23 cellular contexts compared by ENCODE assay signal in genomic region chr11:7299393-7299792, GRCh38. TPM values are rescaled to one million over a fixed set of nuclear protein-coding genes. Genes with fewer than 3 reads are reported as not detected.
DNase-seq lines count a peak whose midpoint lies in the region; ATAC-seq and TF ChIP-seq lines count a peak whose summit lies in the region.
"Had no signal": no experiment of that assay in that cellular context is flagged by ENCODE, and none has a peak within 500 bp of the region (broad histone marks: within the 10 kb centered on the region; RNA-seq: fewer than 3 reads in every experiment).

No MANE protein-coding gene starts in this region.

- H3K4me3 ChIP-seq in DOHH2 (ENCODE audit: low read length), result no peak overlapping the region
- H3K4me3 ChIP-seq in HCT116 (replicated peaks in 1 of 2; ENCODE audit: low read depth in 1 of 2, low read length in 2 of 2), result no peak overlapping the region
- H3K4me3 ChIP-seq in PC-3 (ENCODE audit: low read length), result no peak overlapping the region
- H3K4me3 ChIP-seq in dorsolateral prefrontal cortex, result no peak overlapping the region
- H3K4me3 ChIP-seq in sigmoid colon, result no peak overlapping the region
- H3K4me3 ChIP-seq: A549, K562 had no signal

- TF ChIP-seq RAD21 in HCT116 (IDR thresholded peaks at IDR 0.05; ENCODE audit: low read depth), result no peak

- H3K79me2 ChIP-seq in DOHH2 (ENCODE audit: control insufficient read depth, low read length) (no peaks in the 10 kb centered on the region), HCT116 (ENCODE audit: insufficient read depth, low read length) (no peaks in the 10 kb centered on the region), PC-3 (ENCODE audit: low read length) (no peaks in the 10 kb centered on the region)

- TF ChIP-seq EP300 in sigmoid colon (IDR thresholded peaks at IDR 0.05), result no peak

- no peak for DNase-seq in HCT116 (ENCODE audit: low read depth, low spot score)
- no peak for DNase-seq in PC-3
- no peak for DNase-seq in dorsolateral prefrontal cortex
- no peak for DNase-seq in sigmoid colon
- no peak for DNase-seq in HPDE6-E6E7 (ENCODE audit: extremely low spot score)
- DNase-seq: C1 segment of cervical spinal cord; CD8-positive, alpha-beta memory T cell; DMS 273 treated with DMSO at 0.1 percent for 48 hours; DMS79; GOT3; Kasumi-1; NCI-H2029 treated with DMSO at 0.1 percent for 48 hours; NCI-H2227 treated with DMSO at 0.1 percent for 48 hours; NCI-H526 treated with DMSO at 0.1 percent for 48 hours; OCI-M1; SK-N-SH; T-helper 17 cell had no signal

- POLR2A ChIA-PET in HCT116 (lab: Charles Lee), result no interaction called here
- POLR2A ChIA-PET in PC-3 (lab: Charles Lee; ENCODE audit: unreplicated experiment), result no interaction called here

- H3K27me3 ChIP-seq in DOHH2 (ENCODE audit: control insufficient read depth, low read length) (no peaks in the 10 kb centered on the region), HCT116 (ENCODE audit: insufficient read depth, low read length) (no peaks in the 10 kb centered on the region; the same call in 1 of the 2 replicates), PC-3 (ENCODE audit: low read length) (no peaks in the 10 kb centered on the region), dorsolateral prefrontal cortex (no peaks in the 10 kb centered on the region), sigmoid colon (no peaks in the 10 kb centered on the region)

- RAD21 ChIA-PET in HCT116 (lab: Charles Lee; ENCODE audit: low non-redundant PET in 1 of 2, low total read pairs in 2 of 2, uncharacterized antibody in 2 of 2, unreplicated experiment in 2 of 2), result interaction anchor here in 1 of 2 experiments (0.7 kb wide), 1 partner anchor 684 kb away, joined by 3 read pairs; no protein-coding TSS in a partner anchor

- no peaks in the 10 kb centered on the region for H3K9me3 ChIP-seq in DOHH2 (ENCODE audit: control insufficient read depth, insufficient read depth, low read length)
- H3K9me3 ChIP-seq in HCT116 (ENCODE audit: control insufficient read depth in 1 of 2, insufficient read depth in 1 of 2, low read depth in 1 of 2, low read length in 2 of 2), result no peaks in the 10 kb centered on the region
- no peaks in the 10 kb centered on the region for H3K9me3 ChIP-seq in PC-3 (ENCODE audit: low read length)
- no peaks in the 10 kb centered on the region for H3K9me3 ChIP-seq in sigmoid colon
- H3K9me3 ChIP-seq: A549, SK-N-SH had no signal

- no peak overlapping the region for H3K4me2 ChIP-seq in DOHH2 (ENCODE audit: low read length)
- no peak overlapping the region for H3K4me2 ChIP-seq in HCT116 (ENCODE audit: low read length)
- no peak overlapping the region for H3K4me2 ChIP-seq in PC-3 (ENCODE audit: low read length)
- H3K4me2 ChIP-seq: A549, SK-N-SH had no signal

- 66 to 76% methylated on average over 3 of the region's 3 CpGs for WGBS in sigmoid colon, 2 donors

- CTCF ChIA-PET in HCT116 (lab: Charles Lee), result no interaction called here
- CTCF ChIA-PET in PC-3 (lab: Charles Lee), result no interaction called here

- H3K9me2 ChIP-seq in DOHH2 (replicated peaks; ENCODE audit: control insufficient read depth, low read length) (no peaks in the 10 kb centered on the region), HCT116 (ENCODE audit: insufficient read depth) (no peaks in the 10 kb centered on the region), PC-3 (replicated peaks; ENCODE audit: low read length) (no peaks in the 10 kb centered on the region)
- H3K9me2 ChIP-seq: SK-N-SH had no signal

- ATAC-seq in HCT116 (peak; percentile 50), PC-3 (no peak), HG03025 (IDR thresholded peaks at IDR 0.05; ENCODE audit: low FRiP score, unreplicated experiment) (no peak)
- ATAC-seq: A549, K562, T-helper 17 cell had no signal

- intact Hi-C loops in HCT116 (cut with micrococcal nuclease), result no loop called here
- intact Hi-C loops in PC-3 (cut with micrococcal nuclease), result no loop called here
- intact Hi-C loops in dorsolateral prefrontal cortex (cut with DNase I), result no loop called here
- intact Hi-C loops in sigmoid colon (cut with DNase I), result no loop called here

- BruUV-seq in HCT116 (replicated peaks; lab: Mats Ljungman, UMichigan) (no TSS peak), PC-3 (replicated peaks; lab: Mats Ljungman, UMichigan) (no TSS peak)

- H3K4me1 ChIP-seq in DOHH2 (ENCODE audit: control insufficient read depth, low read length) (no peaks in the 10 kb centered on the region), HCT116 (ENCODE audit: control insufficient read depth in 1 of 2, insufficient read depth in 2 of 2, low read length in 2 of 2) (no peaks in the 10 kb centered on the region), PC-3 (ENCODE audit: insufficient read depth, low read length) (no peaks in the 10 kb centered on the region), sigmoid colon (no peaks in the 10 kb centered on the region)
- H3K4me1 ChIP-seq: A549 had no signal

- H4K20me1 ChIP-seq in DOHH2 (ENCODE audit: control insufficient read depth, insufficient read depth, low read depth, low read length) (no peaks in the 10 kb centered on the region), HCT116 (ENCODE audit: insufficient read depth) (no peaks in the 10 kb centered on the region), PC-3 (ENCODE audit: low read length) (no peaks in the 10 kb centered on the region)

- no peaks in the 10 kb centered on the region for H3K36me3 ChIP-seq in DOHH2 (ENCODE audit: control insufficient read depth, low read length)
- H3K36me3 ChIP-seq in HCT116 (ENCODE audit: control insufficient read depth in 1 of 2, insufficient read depth in 2 of 2, low read length in 2 of 2), result no peaks in the 10 kb centered on the region
- no peaks in the 10 kb centered on the region for H3K36me3 ChIP-seq in PC-3 (ENCODE audit: low read depth, low read length)
- no peaks in the 10 kb centered on the region for H3K36me3 ChIP-seq in sigmoid colon

- no peak for TF ChIP-seq POLR2A in HCT116 (IDR thresholded peaks at IDR 0.05; ENCODE audit: borderline replicate concordance, extremely low read depth, insufficient read depth, insufficient read length)
- TF ChIP-seq POLR2A in sigmoid colon (IDR thresholded peaks at IDR 0.05), result no peak

- peak; percentile 14 for TF ChIP-seq CTCF in DOHH2 (IDR thresholded peaks at IDR 0.05; ENCODE audit: low read depth, low read length, poor library complexity, severe bottlenecking)
- TF ChIP-seq CTCF in HCT116 (IDR thresholded peaks at IDR 0.05 in 2 of 3, conservative IDR thresholded peaks at IDR 0.05 in 1 of 3; ENCODE audit: borderline replicate concordance in 1 of 3, insufficient read depth in 1 of 3, low read depth in 2 of 3, low read length in 2 of 3), result peak in 1 of 3 experiments; percentile 25; a peak in 1 of 6 replicates
- TF ChIP-seq CTCF in PC-3 (conservative IDR thresholded peaks at IDR 0.05; ENCODE audit: low read depth, low read length), result peak; percentile 37
- TF ChIP-seq CTCF in dorsolateral prefrontal cortex (IDR thresholded peaks at IDR 0.05 in 54 of 56, conservative IDR thresholded peaks at IDR 0.05 in 2 of 56; ENCODE audit: low read depth in 1 of 56, partially characterized antibody in 56 of 56), result no peak
- TF ChIP-seq CTCF in sigmoid colon (IDR thresholded peaks at IDR 0.05), result no peak

- H3K27ac ChIP-seq in DOHH2 (ENCODE audit: low read depth, low read length), result no peak overlapping the region
- no peak overlapping the region for H3K27ac ChIP-seq in HCT116 (ENCODE audit: low read depth, low read length)
- H3K27ac ChIP-seq in PC-3 (ENCODE audit: low read length), result no peak overlapping the region
- no peak overlapping the region for H3K27ac ChIP-seq in dorsolateral prefrontal cortex
- H3K27ac ChIP-seq in sigmoid colon, result no peak overlapping the region
- H3K27ac ChIP-seq: A549 had no signal

- H3K9ac ChIP-seq in HCT116 (ENCODE audit: low read length) (no peak overlapping the region), PC-3 (ENCODE audit: low read length) (no peak overlapping the region)
- H3K9ac ChIP-seq: SK-N-SH had no signal

- H3F3A ChIP-seq in DOHH2 (ENCODE audit: control insufficient read depth, insufficient read depth) (no peaks in the 10 kb centered on the region), PC-3 (ENCODE audit: low read length, unreplicated experiment) (no peaks in the 10 kb centered on the region)

- H2AFZ ChIP-seq in HCT116 (ENCODE audit: low read depth, low read length, poor library complexity, severe bottlenecking) (no peak overlapping the region), PC-3 (ENCODE audit: low read length) (no peak overlapping the region)

TF ChIP-seq in HCT116, 20 proteins besides CTCF, POLR2A, EP300 and RAD21 (continues in another document):
- TF ChIP-seq POLR2AphosphoS5 (IDR thresholded peaks at IDR 0.05; ENCODE audit: low read depth, low read length) (no peak), SIN3A (IDR thresholded peaks at IDR 0.05; ENCODE audit: low read depth) (no peak), CEBPB (IDR thresholded peaks at IDR 0.05; ENCODE audit: low read depth) (no peak), EGR1 (IDR thresholded peaks at IDR 0.05; ENCODE audit: low read depth) (no peak), JUND (IDR thresholded peaks at IDR 0.05) (no peak), ZBTB33 (IDR thresholded peaks at IDR 0.05; ENCODE audit: extremely low read depth, insufficient replicate concordance, low read length) (no peak), ATF3 (IDR thresholded peaks at IDR 0.05) (no peak), YY1 (IDR thresholded peaks at IDR 0.05; ENCODE audit: extremely low read depth, insufficient replicate concordance, low read depth, low read length) (no peak)

RNA-seq across cellular contexts. Expression of gene SYT9, which starts 47.7 kb away (rescaled TPM):
- total RNA-seq in HCT116 (2021; ENCODE audit: unreplicated experiment) (not detected), PC-3 (2014; rRNA removed) (6.3 and 7.4 TPM in 2 replicates), dorsolateral prefrontal cortex (10 to 100 TPM in 112 of 120 experiments, 1 to 10 TPM in 8; 8.3 to 25.6 (median 12.9) TPM), sigmoid colon (1 to 10 TPM in 1 of 4 donors, under 1 TPM in 3; 0.16 to 1.1 (median 0.34) TPM)
- polyA plus RNA-seq in HCT116 (2012), result not detected in 2 replicates
- polyA plus RNA-seq in sigmoid colon, result under 1 TPM in 1 of 3 donors, not detected in 2; 0.28 TPM
- total RNA-seq: CD8-positive, alpha-beta memory T cell; K562; MCF 10A; NCI-H460; T-helper 17 cell had no signal
- polyA plus RNA-seq: CD8-positive, alpha-beta memory T cell had no signal

Comparison
In these comparisons a context has a peak if more than half of its experiments do, and no peak if none do; other contexts are left out.
1. CTCF ChIP-seq: peak in DOHH2 (single experiment) and PC-3 (single experiment); none in dorsolateral prefrontal cortex (0 of 56) and sigmoid colon (0 of 4).